1 cellular context compared by ENCODE assay signal in the genomic region with DNA sequence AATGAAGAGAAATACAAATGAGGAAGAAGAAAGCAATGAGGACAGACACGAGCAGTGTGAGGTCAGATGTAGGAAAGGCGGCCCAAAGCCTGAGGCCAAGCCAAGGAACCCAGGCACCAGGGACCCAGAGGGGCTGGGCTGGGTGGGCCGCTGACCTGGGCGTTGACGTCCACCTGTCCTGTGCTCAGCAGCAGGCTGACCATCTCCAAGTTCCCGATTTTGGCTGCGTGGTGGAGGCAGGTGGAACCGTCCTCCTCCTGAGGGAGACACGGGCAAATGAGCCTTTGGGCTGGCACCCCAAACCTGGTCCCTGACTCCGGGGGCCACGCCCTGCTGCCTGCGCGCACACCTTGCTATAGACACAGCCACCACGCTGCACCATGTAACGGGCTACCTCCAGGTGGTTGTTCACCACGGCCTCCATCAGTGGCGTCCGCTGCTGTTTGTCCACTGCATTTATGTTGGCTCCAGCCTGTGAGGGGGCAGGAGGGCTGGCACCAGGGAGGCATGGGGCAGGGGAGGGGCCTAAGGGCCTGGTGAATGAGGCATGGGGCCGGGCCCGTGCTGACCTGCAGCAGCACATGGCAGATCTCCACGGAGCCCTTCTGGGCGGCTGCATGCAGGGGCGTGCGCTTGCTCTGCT.
TF ChIP-seq lines count a peak whose summit lies in the region.

No MANE protein-coding gene starts in this region.

TF ChIP-seq in HEK293, 187 proteins besides CTCF, POLR2A, EP300 and RAD21:
- TF ChIP-seq GLIS2 (tag by site-specific recombination; IDR thresholded peaks at IDR 0.05): 0 out of 2 replicates have a peak, but pooled peaks have one; percentile 16
- no peak for TF ChIP-seq ZNF677 (tag by site-specific recombination; IDR thresholded peaks at IDR 0.05)
- no peak for TF ChIP-seq ZNF398 (tag by site-specific recombination; IDR thresholded peaks at IDR 0.05)
- no peak for TF ChIP-seq ZSCAN23 (tag by site-specific recombination; IDR thresholded peaks at IDR 0.05)
- no peak for TF ChIP-seq INSM2 (tag by site-specific recombination; IDR thresholded peaks at IDR 0.05)
